In genomic region chrX:25011589-25012432, GRCh38 we compare ENCODE assay signal across 1 cellular context.
TF ChIP-seq lines count a peak whose summit lies in the region.

No MANE protein-coding gene starts in this region.

TF ChIP-seq in A549, 52 proteins besides CTCF, POLR2A, EP300 and RAD21:
- TF ChIP-seq MAZ (IDR thresholded peaks at IDR 0.05; ENCODE audit: borderline replicate concordance, low read depth, low read length) (no peak), JUN (IDR thresholded peaks at IDR 0.05) (no peak), NFE2L2 (conservative IDR thresholded peaks at IDR 0.05; ENCODE audit: low read length) (no peak), PBX3 (IDR thresholded peaks at IDR 0.05) (no peak), ELK1 (IDR thresholded peaks at IDR 0.05; ENCODE audit: low read depth, low read length) (no peak), HOXB5 (CRISPR knock-in tag; IDR thresholded peaks at IDR 0.05) (no peak), TP53 (CRISPR knock-in tag; IDR thresholded peaks at IDR 0.05) (no peak), BCL3 (IDR thresholded peaks at IDR 0.05) (no peak), RCOR1 (IDR thresholded peaks at IDR 0.05; ENCODE audit: low read depth, low read length) (no peak), FOSB (CRISPR knock-in tag; IDR thresholded peaks at IDR 0.05) (no peak), RFX5 (IDR thresholded peaks at IDR 0.05) (no peak), PHF8 (IDR thresholded peaks at IDR 0.05; ENCODE audit: borderline replicate concordance, low read depth) (no peak), TFCP2L1 (CRISPR knock-in tag; IDR thresholded peaks at IDR 0.05) (no peak)
